ENCODE assay signal across 8 cellular contexts in the genomic region with DNA sequence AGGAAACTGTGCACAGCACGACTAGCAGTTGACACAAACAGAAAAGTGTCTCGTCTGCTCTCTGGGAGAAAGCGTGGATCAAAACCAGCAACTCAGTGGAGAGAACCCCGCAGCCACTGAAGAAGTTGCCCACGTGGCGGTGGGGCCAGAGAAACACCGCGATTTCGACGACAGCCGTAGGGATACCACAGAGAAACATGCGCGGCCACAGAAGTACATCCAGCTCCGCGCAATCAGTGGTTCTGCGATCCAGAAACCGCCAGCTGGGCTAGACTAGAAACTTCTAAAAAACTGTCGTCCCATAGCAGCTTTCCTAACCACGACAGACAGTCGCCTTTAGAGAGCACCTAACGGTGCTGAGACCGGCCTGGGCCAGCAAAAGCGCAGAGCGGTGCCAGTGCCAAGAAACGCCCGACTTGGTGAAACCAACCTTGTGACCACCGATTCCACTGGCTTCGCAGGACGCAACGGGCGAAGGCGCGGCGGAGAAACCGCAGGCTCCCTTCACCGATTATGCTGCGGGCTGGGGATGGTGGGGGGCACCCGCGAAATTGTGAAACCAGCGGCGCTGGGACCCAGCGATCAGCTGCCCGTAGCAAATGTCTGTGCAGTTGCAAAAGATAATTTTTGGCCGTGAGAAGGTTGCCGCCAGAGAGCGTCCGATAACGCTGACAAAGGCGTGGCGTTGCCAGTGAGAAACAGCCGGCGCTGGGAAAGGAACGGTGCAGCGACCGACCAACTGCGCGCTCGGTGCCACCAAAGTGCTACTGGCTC. TPM values are rescaled to one million over a fixed set of nuclear protein-coding genes. Genes with fewer than 3 reads are reported as not detected.
DNase-seq lines count a peak whose midpoint lies in the region; ATAC-seq and TF ChIP-seq lines count a peak whose summit lies in the region.

No MANE protein-coding gene starts in this region.

- H2AFZ ChIP-seq in OCI-LY3 (ENCODE audit: low read depth, low read length) (peak overlapping the region; percentile 97), neural cell (ENCODE audit: low read depth, low read length) (no peak overlapping the region)

- no peaks in the 10 kb centered on the region for H3K9me3 Mint-ChIP-seq in activated T-cell treated with anti-CD3 and anti-CD28 coated beads, Interleukin-2, amount 50 U/mL, for 4 hours

- DNase-seq in D341Med (ENCODE audit: low spot score): peak; percentile 49
- DNase-seq in HS-5 (ENCODE audit: low read depth): peak; percentile 69
- DNase-seq in activated T-cell treated with anti-CD3 and anti-CD28 coated beads, Interleukin-2, amount 50 U/mL, for 4 hours: peak; percentile 61
- peak; percentile 72 for DNase-seq in fibroblast of gingiva (ENCODE audit: low read depth)
- peak; percentile 70 to 90 for DNase-seq in tibial artery

- peak overlapping the region; percentile 84 for H3K9ac ChIP-seq in OCI-LY3 (ENCODE audit: low read length)
- H3K9ac ChIP-seq in neural cell (ENCODE audit: low read length): no peak overlapping the region

- no peak for TF ChIP-seq RAD21 in neural cell (conservative IDR thresholded peaks at IDR 0.05)

- no peaks in the 10 kb centered on the region for H3K79me2 ChIP-seq in OCI-LY3 (ENCODE audit: low read length)
- H3K79me2 ChIP-seq in neural cell (replicated peaks; ENCODE audit: insufficient read depth, low read length): no peaks in the 10 kb centered on the region

- H3K9me2 ChIP-seq in neural cell (ENCODE audit: insufficient read depth, low read length): no peaks in the 10 kb centered on the region

- ATAC-seq in GM19467 (IDR thresholded peaks at IDR 0.05; ENCODE audit: unreplicated experiment): peak; percentile 27
- peak; percentile 0 to 7 for ATAC-seq in activated T-cell treated with anti-CD3 and anti-CD28 coated beads, Interleukin-2, amount 50 U/mL, for 4 hours

- H3K27me3 ChIP-seq in OCI-LY3 (ENCODE audit: low read depth, low read length) (no peaks in the 10 kb centered on the region), neural cell (ENCODE audit: insufficient read depth, low read depth, low read length) (peaks cover 94% of the 10 kb centered on the region), tibial artery (no peaks in the 10 kb centered on the region)

- H3K4me3 ChIP-seq in OCI-LY3 (ENCODE audit: low read length) (peak overlapping the region; percentile 88), neural cell (ENCODE audit: low read length) (peak overlapping the region; percentile 62), tibial artery (peak overlapping the region; percentile 72 to 77)

- H3K4me2 ChIP-seq in OCI-LY3 (ENCODE audit: low read length) (peak overlapping the region; percentile 94), neural cell (ENCODE audit: low read length) (peak overlapping the region; percentile 59)

- H3K4me1 ChIP-seq in OCI-LY3 (ENCODE audit: low read length) (peaks cover 5% of the 10 kb centered on the region; the same call in 1 of the 2 replicates), tibial artery (peaks cover 0 to 13% (median 2%) of the 10 kb centered on the region in 4 donors)

- TF ChIP-seq CTCF in OCI-LY3 (IDR thresholded peaks at IDR 0.05; ENCODE audit: low read depth, low read length) (no peak), neural cell (IDR thresholded peaks at IDR 0.05; ENCODE audit: poor library complexity, severe bottlenecking) (no peak), tibial artery (IDR thresholded peaks at IDR 0.05) (no peak)

- no peaks in the 10 kb centered on the region for H4K20me1 ChIP-seq in OCI-LY3 (ENCODE audit: insufficient read depth, low read length)
- H4K20me1 ChIP-seq in neural cell (ENCODE audit: insufficient read depth): peaks cover 6% of the 10 kb centered on the region

- intact Hi-C loops in tibial artery (cut with DNase I; ENCODE audit: low total_unique reads): loop anchor here (2.0 to 10.0 kb wide), 4 partner anchors 22 to 128 kb away; no protein-coding TSS in a partner anchor

- H3F3A ChIP-seq in neural cell (ENCODE audit: insufficient read depth, low read length, poor library complexity, severe bottlenecking): peaks cover 7% of the 10 kb centered on the region

- peaks cover 3% of the 10 kb centered on the region for H3K36me3 Mint-ChIP-seq in activated T-cell treated with anti-CD3 and anti-CD28 coated beads, Interleukin-2, amount 50 U/mL, for 4 hours (ENCODE audit: insufficient read depth)

- H3K36me3 ChIP-seq in OCI-LY3 (replicated peaks; ENCODE audit: low read depth, low read length) (no peaks in the 10 kb centered on the region), neural cell (ENCODE audit: insufficient read depth, low read length) (no peaks in the 10 kb centered on the region), tibial artery (no peaks in the 10 kb centered on the region)

- TF ChIP-seq EP300 in neural cell (conservative IDR thresholded peaks at IDR 0.05; ENCODE audit: poor library complexity, severe bottlenecking): no peak

- H3K27ac ChIP-seq in OCI-LY3 (ENCODE audit: low read length): peak overlapping the region; percentile 76
- H3K27ac ChIP-seq in neural cell (ENCODE audit: low read length): no peak overlapping the region
- H3K27ac ChIP-seq in tibial artery: peak overlapping the region; percentile 98

- no peaks in the 10 kb centered on the region for H3K27me3 Mint-ChIP-seq in activated T-cell treated with anti-CD3 and anti-CD28 coated beads, Interleukin-2, amount 50 U/mL, for 4 hours (ENCODE audit: low read depth)

- peak overlapping the region; percentile 92 for H3K4me3 Mint-ChIP-seq in activated T-cell treated with anti-CD3 and anti-CD28 coated beads, Interleukin-2, amount 50 U/mL, for 4 hours

- H3K9me3 ChIP-seq in OCI-LY3 (ENCODE audit: insufficient read depth, low read length): no peaks in the 10 kb centered on the region
- peaks cover 8% of the 10 kb centered on the region for H3K9me3 ChIP-seq in neural cell (ENCODE audit: low read length)
- H3K9me3 ChIP-seq in tibial artery: no peaks in the 10 kb centered on the region

- peaks cover 36% of the 10 kb centered on the region for H3K4me1 Mint-ChIP-seq in activated T-cell treated with anti-CD3 and anti-CD28 coated beads, Interleukin-2, amount 50 U/mL, for 4 hours (ENCODE audit: low read depth)

TF ChIP-seq in neural cell, 6 proteins besides CTCF, POLR2A, EP300 and RAD21:
- TF ChIP-seq SMC3 (conservative IDR thresholded peaks at IDR 0.05; ENCODE audit: poor library complexity): no peak
- peak; percentile 82 for TF ChIP-seq EZH2 (IDR thresholded peaks at IDR 0.05; ENCODE audit: borderline replicate concordance, insufficient read depth, low read length, poor library complexity, severe bottlenecking)

RNA-seq across cellular contexts. Expression of gene ANXA2R, which starts 2.7 kb away (rescaled TPM):
- total RNA-seq in activated T-cell treated with anti-CD3 and anti-CD28 coated beads, Interleukin-2, amount 50 U/mL, for 4 hours: 1 to 10 TPM; 2.6 to 4.0 (median 3.5) TPM
- not detected in 2 replicates for polyA plus RNA-seq in neural cell
- 0.49 and 0.58 TPM in 2 replicates for polyA minus RNA-seq in neural cell
